ENCODE assay signal across 9 cellular contexts in the genomic region with DNA sequence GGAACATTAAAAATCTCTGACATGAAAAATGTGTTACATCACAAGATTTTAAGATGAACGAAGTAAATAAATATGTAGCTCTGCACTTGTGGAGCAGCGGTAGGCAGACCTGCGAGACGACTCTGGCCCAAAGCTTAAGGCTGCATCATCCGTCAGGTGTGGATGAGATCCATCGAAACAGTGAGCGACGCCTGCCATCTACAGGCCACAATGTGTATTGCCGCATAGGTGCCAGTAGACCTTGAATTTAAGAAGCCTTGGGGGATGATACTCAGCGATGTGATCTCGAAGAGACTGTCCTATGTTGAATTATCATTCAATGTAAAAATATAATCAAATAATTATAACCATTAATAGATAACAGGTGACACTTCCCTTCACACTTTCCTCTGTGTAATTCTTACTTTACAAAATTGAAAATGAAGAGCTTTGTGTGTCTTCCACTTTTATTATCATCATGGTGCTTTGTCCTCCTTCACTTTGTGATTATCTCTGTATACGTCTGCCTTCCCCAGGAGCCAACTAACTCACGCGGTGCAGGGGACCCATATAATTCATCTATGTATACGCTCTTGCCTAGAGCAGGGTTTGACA.
DNase-seq lines count a peak whose midpoint lies in the region; ATAC-seq and TF ChIP-seq lines count a peak whose summit lies in the region.
"Had no signal": no experiment of that assay in that cellular context is flagged by ENCODE, and none has a peak within 500 bp of the region (broad histone marks: within the 10 kb centered on the region; RNA-seq: fewer than 3 reads in every experiment).

No MANE protein-coding gene starts in this region.

- BruUV-seq in Caco-2 (replicated peaks; lab: Mats Ljungman, UMichigan), result no TSS peak

- POLR2A ChIA-PET in Caco-2 (lab: Charles Lee), result interaction anchor here (0.7 kb wide), 1 partner anchor 24 kb away, joined by 5 read pairs; no protein-coding TSS in a partner anchor

- no peaks in the 10 kb centered on the region for H3K36me3 Mint-ChIP-seq in Caco-2 (ENCODE audit: insufficient read depth, unreplicated experiment)
- H3K36me3 Mint-ChIP-seq in endothelial cell (ENCODE audit: low read depth, unreplicated experiment), result peaks cover 4% of the 10 kb centered on the region

- H3K27me3 ChIP-seq in Caco-2 (replicated peaks; ENCODE audit: control insufficient read depth, insufficient read depth, low read length), result no peaks in the 10 kb centered on the region

- ATAC-seq in GM19468 (IDR thresholded peaks at IDR 0.05; ENCODE audit: extremely low read depth, unreplicated experiment), result peak; percentile 87
- peak; percentile 59 for ATAC-seq in HG03558 (IDR thresholded peaks at IDR 0.05; ENCODE audit: extremely low read depth, unreplicated experiment)

- H3K4me3 Mint-ChIP-seq in Caco-2 (ENCODE audit: unreplicated experiment) (no peak overlapping the region), endothelial cell (ENCODE audit: unreplicated experiment) (no peak overlapping the region)
- H3K4me3 Mint-ChIP-seq: dendritic cell treated with granulocyte-macrophage colony-stimulating factor and Interleukin-4, amounts not matched to agents 40 ng/mL and 50 ng/mL, for 4 days had no signal

- H3K27ac Mint-ChIP-seq in Caco-2 (ENCODE audit: unreplicated experiment) (no peak overlapping the region), endothelial cell (ENCODE audit: unreplicated experiment) (no peak overlapping the region)
- H3K27ac Mint-ChIP-seq: dendritic cell treated with granulocyte-macrophage colony-stimulating factor and Interleukin-4, amounts not matched to agents 40 ng/mL and 50 ng/mL, for 4 days had no signal

- no peaks in the 10 kb centered on the region for H3K9me3 ChIP-seq in Caco-2

- H3K4me1 Mint-ChIP-seq in Caco-2 (ENCODE audit: low read depth, unreplicated experiment) (no peaks in the 10 kb centered on the region), endothelial cell (ENCODE audit: unreplicated experiment) (peaks cover 6% of the 10 kb centered on the region)

- no peaks in the 10 kb centered on the region for H3K4me1 ChIP-seq in Caco-2

- CTCF ChIA-PET in Caco-2 (lab: Charles Lee), result interaction anchor here (0.6 to 1.3 kb wide), 9 partner anchors 11 to 867 kb away, joined by 3 to 8 read pairs (median 4); no protein-coding TSS in a partner anchor

- TF ChIP-seq CTCF in Caco-2 (IDR thresholded peaks at IDR 0.05; ENCODE audit: insufficient read depth in 1 of 2, low read depth in 1 of 2, low read length in 1 of 2, severe bottlenecking in 1 of 2, unreplicated experiment in 1 of 2) (peak; percentile 77 to 83), endothelial cell (IDR thresholded peaks at IDR 0.05; ENCODE audit: unreplicated experiment) (peak; percentile 94)

- H3K36me3 ChIP-seq in Caco-2 (ENCODE audit: control insufficient read depth, insufficient read depth, low read length), result no peaks in the 10 kb centered on the region

- no peaks in the 10 kb centered on the region for H3K27me3 Mint-ChIP-seq in Caco-2 (ENCODE audit: insufficient read depth, unreplicated experiment)
- peaks cover 7% of the 10 kb centered on the region for H3K27me3 Mint-ChIP-seq in endothelial cell (ENCODE audit: unreplicated experiment)
- H3K27me3 Mint-ChIP-seq: dendritic cell treated with granulocyte-macrophage colony-stimulating factor and Interleukin-4, amounts not matched to agents 40 ng/mL and 50 ng/mL, for 4 days had no signal

- peaks cover 18% of the 10 kb centered on the region for H3K9me3 Mint-ChIP-seq in Caco-2 (ENCODE audit: unreplicated experiment)
- H3K9me3 Mint-ChIP-seq in endothelial cell (ENCODE audit: unreplicated experiment), result peaks cover 4% of the 10 kb centered on the region

- intact Hi-C loops in Caco-2 (cut with micrococcal nuclease; ENCODE audit: unreplicated experiment), result loop anchor here (1.0 to 2.0 kb wide), 5 partner anchors 91 to 867 kb away; no protein-coding TSS in a partner anchor

- no peak overlapping the region for H3K4me3 ChIP-seq in Caco-2 (ENCODE audit: low read depth, low read length)

- DNase-seq in Caco-2 (peak; percentile 79 to 81), NCI-H82 (lab: John Stamatoyannopoulos, UW) (peak; percentile 80), endothelial cell (ENCODE audit: low spot score) (peak; percentile 85), mucosa of gallbladder (ENCODE audit: low spot score) (peak; percentile 82)
- DNase-seq in activated CD8-positive, alpha-beta memory T cell treated with anti-CD3 and anti-CD28 coated beads for 24 hours, result peak; percentile 88
- peak; percentile 87 for DNase-seq in stimulated activated CD8-positive, alpha-beta memory T cell treated with anti-CD3 and anti-CD28 coated beads, Interleukin-4, amount 100 ng/mL, for 48 hours
